Comparison of ENCODE assay signal across 28 cellular contexts in genomic region chr14:71451501-71451900, GRCh38.
"Had no signal": no experiment of that assay in that cellular context is flagged by ENCODE, and none has a peak within 500 bp of the region (broad histone marks: within the 10 kb centered on the region; RNA-seq: fewer than 3 reads in every experiment).

No MANE protein-coding gene starts in this region.

- ATAC-seq: activated CD8-positive, alpha-beta T cell treated with anti-CD3 and anti-CD28 coated beads for 36 hours; activated T-cell treated with anti-CD3 and anti-CD28 coated beads, Interleukin-2, amount 50 U/mL, for 72 hours; activated T-helper 17 cell treated with anti-CD3 and anti-CD28 coated beads, Interleukin-2, amount 50 U/mL, for 72 hours had no signal

- H3K4me3 ChIP-seq: PC-9 had no signal

- DNase-seq: activated CD4-positive, alpha-beta T cell treated with anti-CD3 and anti-CD28 coated beads, Interleukin-2, amount 50 U/mL, for 4 hours; activated CD8-positive, alpha-beta T cell treated with anti-CD3 and anti-CD28 coated beads for 36 hours; activated effector memory CD4-positive, alpha-beta T cell treated with anti-CD3 and anti-CD28 coated beads, Interleukin-2, amount 50 U/mL, for 16 hours; activated naive CD4-positive, alpha-beta T cell; activated naive CD4-positive, alpha-beta T cell treated with anti-CD3 and anti-CD28 coated beads, Interleukin-2, amount 50 U/mL, for 16 hours; activated naive CD8-positive, alpha-beta T cell treated with anti-CD3 and anti-CD28 coated beads for 36 hours; activated T-cell treated with anti-CD3 and anti-CD28 coated beads, Interleukin-2, amount 50 U/mL, for 1 hour; activated T-cell treated with anti-CD3 and anti-CD28 coated beads, Interleukin-2, amount 50 U/mL, for 72 hours; amniotic stem cell; aorta; brain microvascular endothelial cell; central memory CD4-positive, alpha-beta T cell; Kasumi-1; KG1; NCI-H1092 treated with DMSO at 0.1 percent for 48 hours; NCI-H1417; NCI-H146; NCI-H187; NCI-H2029 treated with DMSO at 0.1 percent for 48 hours; NCI-H2107; NCI-H2171 treated with DMSO at 0.1 percent for 48 hours; NCI-H2227 treated with DMSO at 0.1 percent for 48 hours; NCI-H446 treated with DMSO at 0.1 percent for 48 hours; NCI-H524 treated with DMSO at 0.1 percent for 48 hours; NK-92 treated with Interleukin-12 subunit alpha and Interleukin-12 subunit beta, amount 100 ng/mL, for 24 hours; Right ventricle myocardium superior had no signal
